In genomic region chr19:2168619-2169424, GRCh38 we compare ENCODE assay signal across 1 cellular context.
TF ChIP-seq lines count a peak whose summit lies in the region.

No MANE protein-coding gene starts in this region.

TF ChIP-seq in HEK293T, 16 proteins besides CTCF, POLR2A, EP300 and RAD21 (continued from another document):
- TF ChIP-seq ELF4 (IDR thresholded peaks at IDR 0.05), result no peak
- no peak for TF ChIP-seq SUZ12 (IDR thresholded peaks at IDR 0.05)
- no peak for TF ChIP-seq FOXM1 (IDR thresholded peaks at IDR 0.05; ENCODE audit: borderline replicate concordance)
- no peak for TF ChIP-seq ARNT (IDR thresholded peaks at IDR 0.05)
